Comparison of ENCODE assay signal across 8 cellular contexts in genomic region chr10:106705576-106706526, GRCh38.
A peak's percentile ranks its signal among the peaks of the same experiment; 100 is the strongest.
DNase-seq lines count a peak whose midpoint lies in the region; ATAC-seq, FAIRE-seq and TF ChIP-seq lines count a peak whose summit lies in the region.

No MANE protein-coding gene starts in this region.

- no peak for TF ChIP-seq EP300 in A549 (IDR thresholded peaks at IDR 0.05)

- peak; percentile 54 to 67 for TF ChIP-seq RAD21 in A549 (conservative IDR thresholded peaks at IDR 0.05 in 1 of 2, IDR thresholded peaks at IDR 0.05 in 1 of 2)

- H3K27ac ChIP-seq in A549: no peak overlapping the region
- no peak overlapping the region for H3K27ac ChIP-seq in prostate gland

- no peaks in the 10 kb centered on the region for H3K4me1 Mint-ChIP-seq in activated CD4-positive, alpha-beta memory T cell treated with anti-CD3 and anti-CD28 coated beads for 36 hours (ENCODE audit: low read depth)

- TF ChIP-seq POLR2A in A549 (IDR thresholded peaks at IDR 0.05; ENCODE audit: low read length): no peak
- no peak for TF ChIP-seq POLR2A in prostate gland (IDR thresholded peaks at IDR 0.05)

- H3K4me2 ChIP-seq in A549: no peak overlapping the region

- FAIRE-seq in A549 (lab: Jason Lieb, UNC): no peak

- no peak overlapping the region for H3K4me3 Mint-ChIP-seq in activated CD4-positive, alpha-beta memory T cell treated with anti-CD3 and anti-CD28 coated beads for 36 hours

- no peak overlapping the region for H3K4me3 ChIP-seq in A549
- no peak overlapping the region for H3K4me3 ChIP-seq in HFF-Myc (replicated peaks; ENCODE audit: low read depth, low read length)
- H3K4me3 ChIP-seq in prostate gland: no peak overlapping the region

- H3K36me3 Mint-ChIP-seq in activated CD4-positive, alpha-beta memory T cell treated with anti-CD3 and anti-CD28 coated beads for 36 hours: no peaks in the 10 kb centered on the region

- H3K36me3 ChIP-seq in prostate gland: no peaks in the 10 kb centered on the region

- DNase-seq in A549 (ENCODE audit: low read depth in 1 of 2, low spot score in 1 of 2): peak in 1 of 2 experiments; percentile 54
- peak; percentile 67 for DNase-seq in GM03348 (ENCODE audit: low spot score)
- peak; percentile 26 for DNase-seq in HFF-Myc (ENCODE audit: extremely low read depth, low read depth)
- peak; percentile 72 for DNase-seq in NAMALWA (ENCODE audit: low spot score)
- peak; percentile 33 for DNase-seq in activated CD4-positive, alpha-beta memory T cell treated with anti-CD3 and anti-CD28 coated beads for 36 hours
- DNase-seq in head of caudate nucleus: peak; percentile 36 to 91 (median 80)
- peak; percentile 8 for DNase-seq in prostate gland (ENCODE audit: low spot score)
- no peak for DNase-seq in activated effector memory CD4-positive, alpha-beta T cell treated with anti-CD3 and anti-CD28 coated beads, Interleukin-2, amount 50 U/mL, for 16 hours

- 8% methylated on average over 9 of the region's 9 CpGs for WGBS in A549 (ENCODE audit: missing lambda C conversion rate)
- 14% methylated on average over 9 of the region's 9 CpGs for WGBS in prostate gland

- CTCF ChIA-PET in A549 (lab: Yijun Ruan, JAX): interaction anchor here (0.5 to 1.6 kb wide), 9 partner anchors 9 to 1838 kb away, joined by 3 to 9 read pairs (median 4); no protein-coding TSS in a partner anchor
- CTCF ChIA-PET in activated CD4-positive, alpha-beta memory T cell treated with anti-CD3 and anti-CD28 coated beads for 36 hours (lab: Charles Lee): interaction anchor here (0.6 to 1.8 kb wide), 4 partner anchors 14 to 107 kb away, joined by 5 read pairs; no protein-coding TSS in a partner anchor

- intact Hi-C loops in activated CD4-positive, alpha-beta memory T cell treated with anti-CD3 and anti-CD28 coated beads for 36 hours (cut with micrococcal nuclease): loop anchor here (10.0 kb wide), 1 partner anchor 1839 kb away; no protein-coding TSS in a partner anchor
- intact Hi-C loops in head of caudate nucleus (cut with DNase I) (no loop called here), prostate gland (cut with DNase I) (no loop called here)

- H3K9me3 Mint-ChIP-seq in activated CD4-positive, alpha-beta memory T cell treated with anti-CD3 and anti-CD28 coated beads for 36 hours: no peaks in the 10 kb centered on the region

- no peak overlapping the region for H3K27ac Mint-ChIP-seq in activated CD4-positive, alpha-beta memory T cell treated with anti-CD3 and anti-CD28 coated beads for 36 hours

- no peaks in the 10 kb centered on the region for H3K4me1 ChIP-seq in A549
- H3K4me1 ChIP-seq in prostate gland (replicated peaks): no peaks in the 10 kb centered on the region

- POLR2A ChIA-PET in A549 (lab: Yijun Ruan, JAX): no interaction called here
- POLR2A ChIA-PET in activated CD4-positive, alpha-beta memory T cell treated with anti-CD3 and anti-CD28 coated beads for 36 hours (lab: Charles Lee): no interaction called here

- H3K9me3 ChIP-seq in A549 (no peaks in the 10 kb centered on the region), prostate gland (no peaks in the 10 kb centered on the region)

- H3K27me3 Mint-ChIP-seq in activated CD4-positive, alpha-beta memory T cell treated with anti-CD3 and anti-CD28 coated beads for 36 hours: no peaks in the 10 kb centered on the region

- TF ChIP-seq CTCF in A549 (IDR thresholded peaks at IDR 0.05) (peak; percentile 57), HFF-Myc (IDR thresholded peaks at IDR 0.05; ENCODE audit: low read depth, low read length, missing control alignments) (peak; percentile 75), prostate gland (IDR thresholded peaks at IDR 0.05) (peak; percentile 23 to 58 (median 40))

- peak; percentile 50 to 79; a peak in 3 of 6 replicates for ATAC-seq in A549

- no peaks in the 10 kb centered on the region for H3K27me3 ChIP-seq in prostate gland (replicated peaks; ENCODE audit: insufficient read depth)

TF ChIP-seq in A549, 52 proteins besides CTCF, POLR2A, EP300 and RAD21:
- no peak for TF ChIP-seq RCOR1 (IDR thresholded peaks at IDR 0.05; ENCODE audit: low read depth, low read length)
- no peak for TF ChIP-seq NFE2L2 (conservative IDR thresholded peaks at IDR 0.05; ENCODE audit: low read length)
- peak; percentile 42; the same call in 2 of the 3 replicates for TF ChIP-seq SMC3 (IDR thresholded peaks at IDR 0.05)
